Comparison of ENCODE assay signal across 9 cellular contexts in genomic region chr22:31106001-31106571, GRCh38. TPM values are rescaled to one million over a fixed set of nuclear protein-coding genes. Genes with fewer than 3 reads are reported as not detected.
DNase-seq lines count a peak whose midpoint lies in the region; ATAC-seq and TF ChIP-seq lines count a peak whose summit lies in the region.
"Had no signal": no experiment of that assay in that cellular context is flagged by ENCODE, and none has a peak within 500 bp of the region (broad histone marks: within the 10 kb centered on the region; RNA-seq: fewer than 3 reads in every experiment).

No MANE protein-coding gene starts in this region.

- H3K9me3 ChIP-seq in left ventricle myocardium inferior (replicated peaks) (no peaks in the 10 kb centered on the region), muscle layer of duodenum (ENCODE audit: control insufficient read depth in 1 of 2, low read length in 2 of 2) (no peaks in the 10 kb centered on the region), aorta (ENCODE audit: control insufficient read depth, low read length) (no peaks in the 10 kb centered on the region)

- TF ChIP-seq CTCF in left ventricle myocardium inferior (IDR thresholded peaks at IDR 0.05; ENCODE audit: borderline replicate concordance) (peak; percentile 8), chondrocyte (IDR thresholded peaks at IDR 0.05) (peak; percentile 36)

- H3K4me1 ChIP-seq in left ventricle myocardium inferior (peaks cover 61% of the 10 kb centered on the region), muscle layer of duodenum (ENCODE audit: control insufficient read depth in 1 of 2, insufficient read depth in 2 of 2, low read length in 2 of 2) (peaks cover 16 to 46% of the 10 kb centered on the region in 2 donors), aorta (ENCODE audit: control insufficient read depth in 1 of 2, insufficient read depth in 2 of 2, low read length in 2 of 2) (no peaks in the 10 kb centered on the region)

- H3K4me3 ChIP-seq in left ventricle myocardium inferior: peak overlapping the region; percentile 85
- peak overlapping the region; percentile 78 to 82 for H3K4me3 ChIP-seq in muscle layer of duodenum (ENCODE audit: low read depth in 1 of 2, low read length in 2 of 2)
- peak overlapping the region; percentile 53 to 90 for H3K4me3 ChIP-seq in aorta (ENCODE audit: low read length in 2 of 2)

- H3K4me3 Mint-ChIP-seq in chondrocyte (ENCODE audit: unreplicated experiment): peak overlapping the region; percentile 92

- H3K4me1 Mint-ChIP-seq in chondrocyte (ENCODE audit: low read depth): peaks cover 43% of the 10 kb centered on the region

- H3K27ac ChIP-seq in left ventricle myocardium inferior (replicated peaks) (peak overlapping the region; percentile 95), muscle layer of duodenum (ENCODE audit: low read length) (peak overlapping the region; percentile 95), aorta (ENCODE audit: low read depth in 1 of 2, low read length in 2 of 2) (peak overlapping the region; percentile 58 to 98)

- H3K27me3 ChIP-seq in left ventricle myocardium inferior (ENCODE audit: low read depth) (no peaks in the 10 kb centered on the region), muscle layer of duodenum (ENCODE audit: low read depth, low read length) (no peaks in the 10 kb centered on the region), aorta (ENCODE audit: control insufficient read depth in 1 of 2, insufficient read depth in 2 of 2, low read length in 1 of 2) (no peaks in the 10 kb centered on the region)

- H3K36me3 Mint-ChIP-seq in chondrocyte (ENCODE audit: low read depth): peaks cover 4% of the 10 kb centered on the region

- H3K36me3 ChIP-seq in left ventricle myocardium inferior: peaks cover 44% of the 10 kb centered on the region
- peaks cover 7 to 17% of the 10 kb centered on the region in 2 donors for H3K36me3 ChIP-seq in muscle layer of duodenum (ENCODE audit: control insufficient read depth in 1 of 2, insufficient read depth in 2 of 2, low read length in 2 of 2)
- no peaks in the 10 kb centered on the region for H3K36me3 ChIP-seq in aorta (ENCODE audit: control insufficient read depth in 1 of 2, insufficient read depth in 2 of 2, low read length in 1 of 2)

- H3K9me3 Mint-ChIP-seq in chondrocyte (ENCODE audit: low read depth): no peaks in the 10 kb centered on the region

- H3K27me3 Mint-ChIP-seq in chondrocyte (ENCODE audit: low read depth): no peaks in the 10 kb centered on the region

- intact Hi-C loops in left ventricle myocardium inferior (cut with micrococcal nuclease) (no loop called here), left ventricle myocardium superior (cut with micrococcal nuclease) (no loop called here), aorta (cut with DNase I) (loop anchor here (2.0 to 5.0 kb wide), 5 partner anchors 15 to 126 kb away; no protein-coding TSS in a partner anchor)

- H3K27ac Mint-ChIP-seq in chondrocyte (ENCODE audit: unreplicated experiment): peak overlapping the region; percentile 93

- no peak for ATAC-seq in left ventricle myocardium superior
- no peak for ATAC-seq in aorta (ENCODE audit: low FRiP score)
- no peak for ATAC-seq in HG03039 (IDR thresholded peaks at IDR 0.05; ENCODE audit: unreplicated experiment)

- 7 to 12% methylated on average over 4 of the region's 4 CpGs for WGBS in aorta, 2 donors

- DNase-seq in left ventricle myocardium inferior (no peak), left ventricle myocardium superior (no peak), chondrocyte (ENCODE audit: low spot score) (no peak), aorta (peak in 1 of 2 donors; percentile 50), NCI-H146 (lab: John Stamatoyannopoulos, UW) (no peak)
- DNase-seq in activated CD8-positive, alpha-beta memory T cell treated with anti-CD3 and anti-CD28 coated beads for 24 hours: no peak

RNA-seq across cellular contexts. Expression of gene SELENOM, which starts 1.3 kb away (rescaled TPM):
- total RNA-seq in left ventricle myocardium inferior (51.5 TPM), left ventricle myocardium superior (32.9 TPM), chondrocyte (200 to 228 TPM (median 217 TPM) in 3 replicates), aorta (100 to 1,000 TPM; 368 to 526 TPM)
- polyA plus RNA-seq in aorta: 1,000 to 10,000 TPM in 1 of 2 donors, 100 to 1,000 TPM in 1; 806 to 1,228 TPM

RNA-seq across cellular contexts. Expression of gene INPP5J, which starts 16.7 kb away (rescaled TPM):
- total RNA-seq in left ventricle myocardium inferior: 20.7 TPM
- total RNA-seq in left ventricle myocardium superior: 15.7 TPM
- total RNA-seq in chondrocyte: 3.5 to 5.9 TPM (median 5.2 TPM) in 3 replicates
- total RNA-seq in aorta: 1 to 10 TPM; 2.4 to 3.3 TPM
- polyA plus RNA-seq in aorta: 1 to 10 TPM; 7.6 to 8.3 TPM
- total RNA-seq: subcutaneous adipose tissue had no signal

RNA-seq across cellular contexts. Expression of gene SMTN, which starts 25.0 kb away (rescaled TPM):
- total RNA-seq in left ventricle myocardium inferior (245 TPM), left ventricle myocardium superior (278 TPM), chondrocyte (37.9 to 58.1 TPM (median 47.2 TPM) in 3 replicates), aorta (1,000 to 10,000 TPM in 1 of 2 donors, 100 to 1,000 TPM in 1; 588 to 1,240 TPM)
- 100 to 1,000 TPM in 1 of 2 donors, 10 to 100 TPM in 1; 97.7 to 554 TPM for polyA plus RNA-seq in aorta

RNA-seq across cellular contexts. Expression of gene PLA2G3, which starts 34.2 kb away (rescaled TPM):
- total RNA-seq in left ventricle myocardium inferior (not detected), left ventricle myocardium superior (not detected), chondrocyte (0.07 to 0.13 TPM in 2 of 3 replicates, not detected in the other), aorta (not detected)
- polyA plus RNA-seq in aorta: under 1 TPM in 1 of 2 donors, not detected in 1; 0.33 TPM
- total RNA-seq: subcutaneous adipose tissue had no signal

RNA-seq across cellular contexts. Expression of gene RNF185, which starts 53.9 kb away (rescaled TPM):
- total RNA-seq in left ventricle myocardium inferior (19.2 TPM), left ventricle myocardium superior (21.4 TPM), chondrocyte (28.6 to 36.9 TPM (median 35.8 TPM) in 3 replicates), aorta (10 to 100 TPM; 42.8 to 62.5 TPM)
- polyA plus RNA-seq in aorta: 10 to 100 TPM; 26.3 to 36.1 TPM

Comparison
In these comparisons a context has a peak if more than half of its experiments do, and no peak if none do; other contexts are left out.
1. intact Hi-C loops: an anchor here in aorta (2.0 to 5.0 kb wide); none called in left ventricle myocardium inferior and left ventricle myocardium superior.